Comparison of ENCODE assay signal across 18 cellular contexts in the genomic region with DNA sequence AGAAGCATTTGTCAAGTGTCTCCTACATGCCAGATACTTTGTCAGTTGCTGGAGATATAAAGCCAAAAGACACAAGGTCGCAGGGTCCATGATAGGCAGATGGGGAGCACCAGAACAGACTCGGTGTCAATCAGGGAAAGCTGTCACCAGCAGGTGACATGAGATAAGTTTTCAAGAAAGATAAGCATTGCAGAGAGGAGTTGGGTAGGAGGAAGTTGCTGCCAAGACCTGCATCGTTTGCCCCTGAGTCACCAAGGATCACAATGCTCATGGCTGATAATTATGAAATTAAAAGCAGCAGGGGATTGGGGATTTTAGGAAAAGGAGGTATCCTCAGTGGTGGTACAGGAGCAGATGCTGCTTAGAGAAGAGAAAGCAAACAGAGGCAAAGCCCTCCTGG.
DNase-seq lines count a peak whose midpoint lies in the region; ATAC-seq, FAIRE-seq and TF ChIP-seq lines count a peak whose summit lies in the region.
"Had no signal": no experiment of that assay in that cellular context is flagged by ENCODE, and none has a peak within 500 bp of the region (broad histone marks: within the 10 kb centered on the region; RNA-seq: fewer than 3 reads in every experiment).

No MANE protein-coding gene starts in this region.

- TF ChIP-seq CTCF in PC-3 (conservative IDR thresholded peaks at IDR 0.05; ENCODE audit: low read depth, low read length) (no peak), bronchial epithelial cell (IDR thresholded peaks at IDR 0.05; ENCODE audit: insufficient read depth, low read length, severe bottlenecking) (no peak), keratinocyte (optimal IDR thresholded peaks at IDR 0.05 in 1 of 3, IDR thresholded peaks at IDR 0.05 in 1 of 3, conservative IDR thresholded peaks at IDR 0.05 in 1 of 3; ENCODE audit: extremely low read depth in 1 of 3, insufficient read depth in 2 of 3, low read length in 3 of 3) (no peak), left lung (IDR thresholded peaks at IDR 0.05) (no peak)

- H3K4me2 ChIP-seq in PC-3 (ENCODE audit: low read length) = 0 out of 2 replicates have a peak overlapping the region, but pooled peaks have one; percentile 21
- peak overlapping the region; percentile 36 for H3K4me2 ChIP-seq in keratinocyte (ENCODE audit: control insufficient read depth, extremely low read depth, insufficient read depth, low read depth, low read length)
- H3K4me2 ChIP-seq: smooth muscle cell had no signal

- peaks cover 13% of the 10 kb centered on the region for H3K4me1 ChIP-seq in PC-3 (ENCODE audit: insufficient read depth, low read length)
- H3K4me1 ChIP-seq in keratinocyte (ENCODE audit: control insufficient read depth, extremely low read depth, insufficient read depth, low read length) = peaks cover 9% of the 10 kb centered on the region
- no peaks in the 10 kb centered on the region for H3K4me1 ChIP-seq in left lung
- H3K4me1 ChIP-seq: psoas muscle had no signal

- dilution Hi-C loops in keratinocyte (cut with MboI; ENCODE audit: extremely low pct_ligation_motif_present, low sequenced_read_pairs) = no loop called here

- H3K36me3 ChIP-seq in PC-3 (ENCODE audit: low read depth, low read length) (no peaks in the 10 kb centered on the region), bronchial epithelial cell (ENCODE audit: control insufficient read depth, insufficient read depth, low read length) (no peaks in the 10 kb centered on the region), keratinocyte (ENCODE audit: control insufficient read depth in 2 of 2, extremely low read depth in 1 of 2, insufficient read depth in 2 of 2, low read length in 2 of 2) (no peaks in the 10 kb centered on the region), left lung (no peaks in the 10 kb centered on the region)

- CTCF ChIA-PET in PC-3 (lab: Charles Lee) = no interaction called here

- no peaks in the 10 kb centered on the region for H4K20me1 ChIP-seq in PC-3 (ENCODE audit: low read length)
- H4K20me1 ChIP-seq in keratinocyte (ENCODE audit: control insufficient read depth, extremely low read depth, insufficient read depth, low read length) = no peaks in the 10 kb centered on the region

- H3K9ac ChIP-seq in PC-3 (ENCODE audit: low read length) (no peak overlapping the region), keratinocyte (ENCODE audit: control insufficient read depth, extremely low read depth, insufficient read depth, low read length) (no peak overlapping the region)

- no peaks in the 10 kb centered on the region for H3F3A ChIP-seq in PC-3 (ENCODE audit: low read length, unreplicated experiment)

- no peaks in the 10 kb centered on the region for H3K9me2 ChIP-seq in PC-3 (replicated peaks; ENCODE audit: low read length)

- in situ Hi-C loops in ACHN (cut with HindIII; ENCODE audit: low pct_ligation_motif_present, low pct_unique_long_range_greater_than_20kb, low sequenced_read_pairs) = no loop called here

- FAIRE-seq in bronchial epithelial cell (lab: Jason Lieb, UNC) (no peak), keratinocyte (lab: Jason Lieb, UNC) (peak; percentile 93)
- FAIRE-seq: endometrium, GM18507 had no signal

- H3K9me3 ChIP-seq in PC-3 (ENCODE audit: low read length) (no peaks in the 10 kb centered on the region), keratinocyte (ENCODE audit: control insufficient read depth, low read depth, low read length) (no peaks in the 10 kb centered on the region), left lung (no peaks in the 10 kb centered on the region)
- H3K9me3 ChIP-seq: psoas muscle had no signal

- H3K27me3 ChIP-seq in PC-3 (ENCODE audit: low read length) = no peaks in the 10 kb centered on the region
- H3K27me3 ChIP-seq in bronchial epithelial cell (ENCODE audit: control insufficient read depth, insufficient read depth, low read length) = no peaks in the 10 kb centered on the region
- H3K27me3 ChIP-seq in keratinocyte (ENCODE audit: control insufficient read depth, extremely low read depth, insufficient read depth, low read length) = no peaks in the 10 kb centered on the region
- no peaks in the 10 kb centered on the region for H3K27me3 ChIP-seq in left lung

- H3K4me3 ChIP-seq in PC-3 (ENCODE audit: low read length) (no peak overlapping the region), bronchial epithelial cell (ENCODE audit: low read depth, low read length) (no peak overlapping the region), keratinocyte (ENCODE audit: control insufficient read depth in 2 of 3, extremely low read depth in 1 of 3, insufficient read depth in 2 of 3, low read depth in 1 of 3, low read length in 3 of 3) (no peak overlapping the region), left lung (no peak overlapping the region)
- H3K4me3 ChIP-seq: psoas muscle, smooth muscle cell had no signal

- no TSS peak for BruUV-seq in PC-3 (replicated peaks; lab: Mats Ljungman, UMichigan)

- H2AFZ ChIP-seq in PC-3 (ENCODE audit: low read length) (no peak overlapping the region), keratinocyte (ENCODE audit: control insufficient read depth, low read length) (peak overlapping the region; percentile 64)

- POLR2A ChIA-PET in PC-3 (lab: Charles Lee; ENCODE audit: unreplicated experiment) = no interaction called here

- intact Hi-C loops in PC-3 (cut with micrococcal nuclease) = no loop called here
- intact Hi-C loops in left lung (cut with DNase I) = no loop called here

- no peaks in the 10 kb centered on the region for H3K9me1 ChIP-seq in keratinocyte (ENCODE audit: control insufficient read depth, extremely low read depth, insufficient read depth, low read length)

- ATAC-seq in PC-3 = peak; percentile 57
- ATAC-seq in left lung = no peak
- ATAC-seq: psoas muscle, T-cell had no signal

- peak; percentile 29 for DNase-seq in ELR (ENCODE audit: low read depth)
- DNase-seq in PC-3 = peak; percentile 57
- DNase-seq in bronchial epithelial cell (ENCODE audit: low read depth) = peak; percentile 72
- no peak for DNase-seq in keratinocyte (ENCODE audit: low read depth, low spot score)
- no peak for DNase-seq in ACHN
- DNase-seq in left lung = no peak
- no peak for DNase-seq in cortex of kidney (lab: John Stamatoyannopoulos, UW)
- no peak for DNase-seq in activated CD4-positive, alpha-beta T cell treated with anti-CD3 and anti-CD28 coated beads for 1 hour
- DNase-seq: C1 segment of cervical spinal cord, H9, KG1, NCI-H1417, NCI-H2171 treated with DMSO at 0.1 percent for 48 hours, psoas muscle, T-cell had no signal

- no peaks in the 10 kb centered on the region for H3K79me2 ChIP-seq in PC-3 (ENCODE audit: low read length)
- H3K79me2 ChIP-seq in keratinocyte (ENCODE audit: control insufficient read depth, insufficient read depth, low read length) = no peaks in the 10 kb centered on the region

- no peak overlapping the region for H3K27ac ChIP-seq in PC-3 (ENCODE audit: low read length)
- H3K27ac ChIP-seq in keratinocyte (ENCODE audit: control insufficient read depth, insufficient read depth, low read length) = no peak overlapping the region
- no peak overlapping the region for H3K27ac ChIP-seq in left lung
- H3K27ac ChIP-seq: psoas muscle had no signal

Comparison
In these comparisons a context has a peak if more than half of its experiments do, and no peak if none do; other contexts are left out.
1. DNase-seq: peak in ELR (single experiment), PC-3 (single experiment) and bronchial epithelial cell (single experiment); none in keratinocyte (single experiment), ACHN (single experiment), left lung (0 of 2), cortex of kidney (single experiment) and activated CD4-positive, alpha-beta T cell treated with anti-CD3 and anti-CD28 coated beads for 1 hour (single experiment).